In genomic region chr11:27379449-27379848, GRCh38 we compare ENCODE assay signal across 33 cellular contexts.
"Had no signal": no experiment of that assay in that cellular context is flagged by ENCODE, and none has a peak within 500 bp of the region (broad histone marks: within the 10 kb centered on the region; RNA-seq: fewer than 3 reads in every experiment).

No MANE protein-coding gene starts in this region.

- H3K36me3 ChIP-seq: MG63 had no signal

- H3K27ac ChIP-seq: brain microvascular endothelial cell, PC-9, VCaP had no signal

- DNase-seq: activated CD4-positive, alpha-beta memory T cell treated with anti-CD3 and anti-CD28 coated beads, Interleukin-2, amount 10 ng/mL, durations not matched to agents 7 days and 5 days; activated CD4-positive, alpha-beta T cell treated with anti-CD3 and anti-CD28 coated beads for 1 hour; activated CD4-positive, alpha-beta T cell treated with anti-CD3 and anti-CD28 coated beads for 48 hours; activated CD4-positive, CD25-positive, alpha-beta regulatory T cell; activated CD8-positive, alpha-beta memory T cell treated with anti-CD3 and anti-CD28 coated beads for 24 hours; activated CD8-positive, alpha-beta memory T cell treated with anti-CD3 and anti-CD28 coated beads, Interleukin-2, amount 10 ng/mL, durations not matched to agents 7 days and 5 days; activated CD8-positive, alpha-beta memory T cell treated with anti-CD3 and anti-CD28 coated beads, Interleukin-2, amount 50 U/mL, for 48 hours; activated effector memory CD4-positive, alpha-beta T cell treated with Interleukin-2 at 50 U/mL for 16 hours; activated naive CD4-positive, alpha-beta T cell treated with anti-CD3 and anti-CD28 coated beads, Interleukin-2, amount 10 ng/mL, durations not matched to agents 7 days and 5 days; activated naive CD8-positive, alpha-beta T cell treated with anti-CD3 and anti-CD28 coated beads, Interleukin-2, amount 50 U/mL, for 24 hours; activated T-cell treated with anti-CD3 and anti-CD28 coated beads, Interleukin-2, amount 50 U/mL, for 48 hours; anterior cingulate cortex; brain microvascular endothelial cell; MG63; NCI-H1092; NCI-H1436 treated with DMSO at 0.1 percent for 48 hours; NCI-H187; NCI-H2029 treated with DMSO at 0.1 percent for 48 hours; NCI-H2107; NCI-H2171; NCI-H510A; NCI-H526; NCI-H748 treated with DMSO at 0.1 percent for 48 hours; PC-9; Right ventricle myocardium superior; SW 1271; T-helper 1 cell; T-helper 2 cell; T-helper 9 cell had no signal

- H3K4me3 Mint-ChIP-seq: activated CD4-positive, alpha-beta memory T cell treated with anti-CD3 and anti-CD28 coated beads, Interleukin-2, amount 10 ng/mL, durations not matched to agents 7 days and 5 days; activated CD8-positive, alpha-beta memory T cell treated with anti-CD3 and anti-CD28 coated beads, Interleukin-2, amount 10 ng/mL, durations not matched to agents 7 days and 5 days; activated naive CD4-positive, alpha-beta T cell treated with anti-CD3 and anti-CD28 coated beads, Interleukin-2, amount 10 ng/mL, durations not matched to agents 7 days and 5 days; activated naive CD8-positive, alpha-beta T cell; activated naive CD8-positive, alpha-beta T cell treated with anti-CD3 and anti-CD28 coated beads, Interleukin-2, amount 50 U/mL, for 24 hours; central memory CD8-positive, alpha-beta T cell had no signal

- ATAC-seq: activated CD8-positive, alpha-beta memory T cell treated with anti-CD3 and anti-CD28 coated beads, Interleukin-2, amount 10 ng/mL, durations not matched to agents 7 days and 5 days; activated naive CD8-positive, alpha-beta T cell treated with anti-CD3 and anti-CD28 coated beads, Interleukin-2, amount 50 U/mL, for 24 hours had no signal

- H3K36me3 Mint-ChIP-seq: activated CD8-positive, alpha-beta memory T cell treated with anti-CD3 and anti-CD28 coated beads, Interleukin-2, amount 10 ng/mL, durations not matched to agents 7 days and 5 days; activated naive CD4-positive, alpha-beta T cell treated with anti-CD3 and anti-CD28 coated beads, Interleukin-2, amount 10 ng/mL, durations not matched to agents 7 days and 5 days had no signal

- FAIRE-seq: RCC 7860 had no signal

- H3K9me3 ChIP-seq: MG63 had no signal

- H2AFZ ChIP-seq: PC-9 had no signal

- H3K4me1 Mint-ChIP-seq: activated CD8-positive, alpha-beta memory T cell treated with anti-CD3 and anti-CD28 coated beads, Interleukin-2, amount 10 ng/mL, durations not matched to agents 7 days and 5 days; activated naive CD4-positive, alpha-beta T cell treated with anti-CD3 and anti-CD28 coated beads, Interleukin-2, amount 10 ng/mL, durations not matched to agents 7 days and 5 days; activated naive CD8-positive, alpha-beta T cell treated with anti-CD3 and anti-CD28 coated beads, Interleukin-2, amount 50 U/mL, for 24 hours; central memory CD8-positive, alpha-beta T cell had no signal

- H3K4me2 ChIP-seq: PC-9 had no signal

- H3K27me3 ChIP-seq: brain microvascular endothelial cell, MG63 had no signal

- H3K9me3 Mint-ChIP-seq: activated CD4-positive, alpha-beta memory T cell treated with anti-CD3 and anti-CD28 coated beads, Interleukin-2, amount 10 ng/mL, durations not matched to agents 7 days and 5 days; activated naive CD4-positive, alpha-beta T cell treated with anti-CD3 and anti-CD28 coated beads, Interleukin-2, amount 10 ng/mL, durations not matched to agents 7 days and 5 days; activated naive CD8-positive, alpha-beta T cell treated with anti-CD3 and anti-CD28 coated beads, Interleukin-2, amount 50 U/mL, for 24 hours; central memory CD8-positive, alpha-beta T cell had no signal

- H3K4me3 ChIP-seq: MG63, PC-9 had no signal

- H3K27me3 Mint-ChIP-seq: activated CD4-positive, alpha-beta memory T cell treated with anti-CD3 and anti-CD28 coated beads, Interleukin-2, amount 10 ng/mL, durations not matched to agents 7 days and 5 days; activated naive CD4-positive, alpha-beta T cell treated with anti-CD3 and anti-CD28 coated beads, Interleukin-2, amount 10 ng/mL, durations not matched to agents 7 days and 5 days; activated naive CD8-positive, alpha-beta T cell; activated naive CD8-positive, alpha-beta T cell treated with anti-CD3 and anti-CD28 coated beads, Interleukin-2, amount 50 U/mL, for 24 hours; central memory CD8-positive, alpha-beta T cell had no signal

- H3K27ac Mint-ChIP-seq: activated CD4-positive, alpha-beta memory T cell treated with anti-CD3 and anti-CD28 coated beads, Interleukin-2, amount 10 ng/mL, durations not matched to agents 7 days and 5 days; activated CD8-positive, alpha-beta memory T cell treated with anti-CD3 and anti-CD28 coated beads, Interleukin-2, amount 10 ng/mL, durations not matched to agents 7 days and 5 days; activated naive CD4-positive, alpha-beta T cell treated with anti-CD3 and anti-CD28 coated beads, Interleukin-2, amount 10 ng/mL, durations not matched to agents 7 days and 5 days; activated naive CD8-positive, alpha-beta T cell; activated naive CD8-positive, alpha-beta T cell treated with anti-CD3 and anti-CD28 coated beads, Interleukin-2, amount 50 U/mL, for 24 hours had no signal
